In genomic region chr2:217797170-217797569, GRCh38 we compare ENCODE assay signal across 11 cellular contexts.
DNase-seq lines count a peak whose midpoint lies in the region; ATAC-seq and TF ChIP-seq lines count a peak whose summit lies in the region.
"Had no signal": no experiment of that assay in that cellular context is flagged by ENCODE, and none has a peak within 500 bp of the region (broad histone marks: within the 10 kb centered on the region; RNA-seq: fewer than 3 reads in every experiment).

No MANE protein-coding gene starts in this region.

- no peak overlapping the region for H2BK20ac ChIP-seq in IMR-90 (ENCODE audit: low read depth, low read length)

- no peak overlapping the region for H3K23ac ChIP-seq in IMR-90 (ENCODE audit: low read depth, low read length)

- H2AK9ac ChIP-seq in IMR-90 (replicated peaks; ENCODE audit: low read depth, low read length, poor library complexity): no peak overlapping the region

- no peaks in the 10 kb centered on the region for H3K9me3 ChIP-seq in IMR-90 (ENCODE audit: control insufficient read depth, insufficient read depth, low read length)
- no peaks in the 10 kb centered on the region for H3K9me3 ChIP-seq in adrenal gland (replicated peaks in 1 of 3)
- no peaks in the 10 kb centered on the region for H3K9me3 ChIP-seq in left lung
- no peaks in the 10 kb centered on the region for H3K9me3 ChIP-seq in gastrocnemius medialis
- no peaks in the 10 kb centered on the region for H3K9me3 ChIP-seq in A673 (ENCODE audit: low read depth, low read length, poor library complexity, severe bottlenecking)
- H3K9me3 ChIP-seq: suprapubic skin had no signal

- H2AFZ ChIP-seq in IMR-90 (replicated peaks; ENCODE audit: low read length, poor library complexity): peak overlapping the region; percentile 45

- peaks cover 8% of the 10 kb centered on the region; the same call in 1 of the 2 replicates for H3K4me1 ChIP-seq in IMR-90 (ENCODE audit: control insufficient read depth, insufficient read depth, low read length)
- peaks cover 0 to 9% of the 10 kb centered on the region in 2 donors for H3K4me1 ChIP-seq in adrenal gland (replicated peaks in 1 of 2)
- peaks cover 0 to 36% of the 10 kb centered on the region in 2 donors for H3K4me1 ChIP-seq in left lung
- peaks cover 7 to 38% of the 10 kb centered on the region in 2 donors for H3K4me1 ChIP-seq in gastrocnemius medialis
- H3K4me1 ChIP-seq in A673 (ENCODE audit: insufficient read depth, low read length, poor library complexity, severe bottlenecking): no peaks in the 10 kb centered on the region

- in situ Hi-C loops in IMR-90 (cut with MboI; ENCODE audit: low sequenced_read_pairs): loop anchor here (10.0 kb wide), 1 partner anchor 238 kb away; no protein-coding TSS in a partner anchor
- in situ Hi-C loops in gastrocnemius medialis (cut with MboI; ENCODE audit: low sequenced_read_pairs in 4 of 4): no loop called here

- 50% methylated on average over 2 of the region's 3 CpGs; no CpG with 5 or more reads in 1 of the 2 experiments for WGBS in IMR-90 (ENCODE audit: extremely low coverage in 2 of 2, insufficient read length in 1 of 2), 2 experiments
- 32 to 61% (median 48%) methylated on average over 2 to 3 of the region's 3 CpGs for WGBS in adrenal gland, 4 donors

- TF ChIP-seq CTCF in IMR-90 (conservative IDR thresholded peaks at IDR 0.05; ENCODE audit: low read depth, low read length): no peak
- TF ChIP-seq CTCF in adrenal gland (IDR thresholded peaks at IDR 0.05): no peak
- no peak for TF ChIP-seq CTCF in left lung (IDR thresholded peaks at IDR 0.05)
- TF ChIP-seq CTCF in gastrocnemius medialis (IDR thresholded peaks at IDR 0.05 in 4 of 5, conservative IDR thresholded peaks at IDR 0.05 in 1 of 5): no peak
- TF ChIP-seq CTCF in A673 (conservative IDR thresholded peaks at IDR 0.05; ENCODE audit: low read depth, low read length): no peak

- H3K9ac ChIP-seq in IMR-90 (ENCODE audit: low read depth, low read length): no peak overlapping the region

- no peak overlapping the region for H3K4me2 ChIP-seq in IMR-90 (ENCODE audit: low read depth, low read length)

- no peak overlapping the region for H3K14ac ChIP-seq in IMR-90 (replicated peaks; ENCODE audit: low read depth, low read length)

- no peak overlapping the region for H4K5ac ChIP-seq in IMR-90 (ENCODE audit: low read depth, low read length)

- DNase-seq in IMR-90 (no peak), adrenal gland (peak in 3 of 7 donors; percentile 15 to 57 (median 32)), left lung (no peak), gastrocnemius medialis (peak in 1 of 2 donors; percentile 46), A673 (ENCODE audit: low spot score) (no peak)
- DNase-seq: CD8-positive, alpha-beta memory T cell; KG1; retina had no signal

- no peak overlapping the region for H3K56ac ChIP-seq in IMR-90 (ENCODE audit: extremely low read depth, insufficient read depth, low read length)

- no peak overlapping the region for H4K8ac ChIP-seq in IMR-90 (ENCODE audit: low read depth in 2 of 2, low read length in 2 of 2)

- no peak for TF ChIP-seq RAD21 in IMR-90 (IDR thresholded peaks at IDR 0.05; ENCODE audit: low read length)

- H3K79me1 ChIP-seq in IMR-90 (ENCODE audit: low read depth in 1 of 2, low read length in 2 of 2): 0 out of 4 replicates have a peak, but pooled peaks cover 0 to 3% of the 10 kb centered on the region in 2 experiments

- H3K27me3 ChIP-seq in IMR-90 (ENCODE audit: control insufficient read depth, insufficient read depth, low read length) (no peaks in the 10 kb centered on the region), adrenal gland (no peaks in the 10 kb centered on the region), left lung (no peaks in the 10 kb centered on the region), gastrocnemius medialis (no peaks in the 10 kb centered on the region), A673 (replicated peaks; ENCODE audit: insufficient read depth, low read depth, low read length, poor library complexity) (no peaks in the 10 kb centered on the region)
- H3K27me3 ChIP-seq: suprapubic skin had no signal

- H3K9me1 ChIP-seq in IMR-90 (ENCODE audit: insufficient read depth, low read length): peaks cover 18% of the 10 kb centered on the region

- no peak overlapping the region for H4K91ac ChIP-seq in IMR-90 (ENCODE audit: insufficient read depth, low read depth, low read length)

- H2BK5ac ChIP-seq in IMR-90 (ENCODE audit: low read depth, low read length, poor library complexity, severe bottlenecking): no peak overlapping the region

- H3K27ac ChIP-seq in IMR-90 (ENCODE audit: insufficient read depth, low read length) (no peak overlapping the region), adrenal gland (peak overlapping the region in 3 of 5 donors; percentile 11 to 57 (median 49)), left lung (peak overlapping the region in 1 of 2 donors; percentile 4), gastrocnemius medialis (peak overlapping the region; percentile 73 to 83 (median 81)), A673 (ENCODE audit: low read depth, low read length, poor library complexity, severe bottlenecking) (no peak overlapping the region)
- H3K27ac ChIP-seq: suprapubic skin had no signal

- ATAC-seq in IMR-90 (ENCODE audit: low read depth) (no peak), left lung (peak; percentile 2), gastrocnemius medialis (peak in 1 of 2 donors; percentile 1), HG02678 (IDR thresholded peaks at IDR 0.05; ENCODE audit: unreplicated experiment) (no peak), HG02623 (IDR thresholded peaks at IDR 0.05; ENCODE audit: unreplicated experiment) (no peak)

- no peak overlapping the region for H3K4me3 ChIP-seq in IMR-90 (ENCODE audit: insufficient read depth, low read depth, low read length)
- H3K4me3 ChIP-seq in adrenal gland: no peak overlapping the region
- H3K4me3 ChIP-seq in left lung: no peak overlapping the region
- H3K4me3 ChIP-seq in gastrocnemius medialis: no peak overlapping the region
- H3K4me3 ChIP-seq in A673 (ENCODE audit: low read depth, low read length, poor library complexity, severe bottlenecking): no peak overlapping the region
- H3K4me3 ChIP-seq: suprapubic skin had no signal

- POLR2A ChIA-PET in IMR-90 (lab: Charles Lee; ENCODE audit: unreplicated experiment): no interaction called here
- POLR2A ChIA-PET in A673 (lab: Charles Lee; ENCODE audit: low non-redundant PET): no interaction called here

- no peak overlapping the region for H2BK15ac ChIP-seq in IMR-90 (ENCODE audit: low read depth, low read length)

- no peak overlapping the region for H2AK5ac ChIP-seq in IMR-90 (ENCODE audit: low read depth, low read length)

- BruUV-seq in IMR-90 (replicated peaks; lab: Mats Ljungman, UMichigan): no TSS peak
- no TSS peak for BruUV-seq in A673 (replicated peaks; lab: Mats Ljungman, UMichigan)

- no peak overlapping the region for H3K4ac ChIP-seq in IMR-90 (ENCODE audit: low read depth, low read length)

- no peak for TF ChIP-seq POLR2A in IMR-90 (IDR thresholded peaks at IDR 0.05; ENCODE audit: low read depth, low read length)
- no peak for TF ChIP-seq POLR2A in adrenal gland (IDR thresholded peaks at IDR 0.05)
- TF ChIP-seq POLR2A in gastrocnemius medialis (IDR thresholded peaks at IDR 0.05): no peak

- H4K20me1 ChIP-seq in IMR-90 (ENCODE audit: insufficient read depth, low read length): 0 out of 2 replicates have a peak, but pooled peaks cover 6% of the 10 kb centered on the region

- CTCF ChIA-PET in IMR-90 (lab: Yijun Ruan, JAX): interaction anchor here (1.0 kb wide), 1 partner anchor 11 kb away, joined by 3 read pairs; no protein-coding TSS in a partner anchor
- CTCF ChIA-PET in A673 (lab: Charles Lee): no interaction called here

- H2BK120ac ChIP-seq in IMR-90 (ENCODE audit: low read depth, low read length): no peak overlapping the region

- H3K36me3 ChIP-seq in IMR-90 (ENCODE audit: control insufficient read depth, insufficient read depth, low read length) (peaks cover 20% of the 10 kb centered on the region), adrenal gland (replicated peaks in 1 of 2) (peaks cover 0 to 11% of the 10 kb centered on the region in 2 donors), left lung (peaks cover 0 to 7% of the 10 kb centered on the region in 2 donors), gastrocnemius medialis (peaks cover 0 to 9% of the 10 kb centered on the region in 2 donors), A673 (ENCODE audit: insufficient read depth, low read length, poor library complexity, severe bottlenecking) (no peaks in the 10 kb centered on the region)

- intact Hi-C loops in IMR-90 (cut with micrococcal nuclease) (no loop called here), adrenal gland (cut with DNase I) (no loop called here), left lung (cut with DNase I) (no loop called here), gastrocnemius medialis (cut with DNase I; ENCODE audit: low total_unique reads) (loop anchor here (5.0 kb wide), 1 partner anchor 35 kb away; no protein-coding TSS in a partner anchor), A673 (cut with micrococcal nuclease; ENCODE audit: unreplicated experiment) (no loop called here)

- dilution Hi-C loops in IMR-90 (cut with HindIII; ENCODE audit: low sequenced_read_pairs, unreplicated experiment): no loop called here

- no peak overlapping the region for H3K18ac ChIP-seq in IMR-90 (ENCODE audit: low read depth, low read length)

TF ChIP-seq in IMR-90, 13 proteins besides CTCF, POLR2A, EP300 and RAD21:
- TF ChIP-seq FOS (IDR thresholded peaks at IDR 0.05; ENCODE audit: low read depth, low read length): no peak
- no peak for TF ChIP-seq ELK1 (IDR thresholded peaks at IDR 0.05; ENCODE audit: borderline replicate concordance, low read depth, low read length)
- no peak for TF ChIP-seq MAZ (IDR thresholded peaks at IDR 0.05; ENCODE audit: borderline replicate concordance, low read depth, low read length)
- no peak for TF ChIP-seq SMC3 (IDR thresholded peaks at IDR 0.05; ENCODE audit: low read depth, low read length)
- no peak for TF ChIP-seq RCOR1 (IDR thresholded peaks at IDR 0.05; ENCODE audit: insufficient replicate concordance, low read length)

Comparison
In these comparisons a context has a peak if more than half of its experiments do, and no peak if none do; other contexts are left out.
1. H3K27ac ChIP-seq: peak in adrenal gland (3 of 5) and gastrocnemius medialis (4 of 4); none in IMR-90 (single experiment) and A673 (single experiment).